1 cellular context compared by ENCODE assay signal in genomic region chr22:40270748-40271373, GRCh38.
TF ChIP-seq lines count a peak whose summit lies in the region.

No MANE protein-coding gene starts in this region.

TF ChIP-seq in GM12878, 131 proteins besides CTCF, POLR2A, EP300 and RAD21 (continued from another document):
- no peak for TF ChIP-seq TAF1 (IDR thresholded peaks at IDR 0.05; ENCODE audit: borderline replicate concordance, low read depth, low read length)
- no peak for TF ChIP-seq SKIL (IDR thresholded peaks at IDR 0.05; ENCODE audit: low read depth, poor library complexity, severe bottlenecking)
- TF ChIP-seq CHD1 (IDR thresholded peaks at IDR 0.05; ENCODE audit: low read depth, low read length), result no peak
